In the genomic region with DNA sequence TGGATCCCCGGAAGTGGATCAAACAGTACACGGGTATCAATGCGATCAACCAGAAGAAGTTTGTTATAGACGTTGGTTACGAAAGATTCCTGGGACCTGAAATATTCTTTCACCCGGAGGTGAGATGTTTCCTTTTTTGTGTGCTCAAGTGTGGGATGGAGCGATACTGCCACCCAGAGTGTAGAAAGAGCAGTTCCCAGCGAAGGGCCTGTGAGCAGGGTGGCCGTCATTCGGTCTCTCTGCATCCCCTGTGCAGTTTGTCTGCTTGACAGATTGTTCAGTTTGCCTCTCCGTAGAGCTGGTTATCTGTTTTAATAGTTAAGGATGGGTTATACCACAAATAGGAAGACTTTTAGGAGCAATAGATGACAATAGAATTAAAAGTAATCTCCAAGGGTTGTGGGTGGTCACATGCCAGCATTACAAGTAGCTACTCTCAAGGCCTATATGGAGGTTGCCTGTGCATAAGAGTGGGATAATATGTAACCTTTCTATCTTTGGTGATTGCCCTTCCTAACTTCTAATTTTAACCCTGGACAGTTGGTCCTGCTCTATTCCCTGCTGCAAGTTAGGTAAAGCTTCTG, we compare ENCODE assay signal across 8 cellular contexts.
A peak's percentile ranks its signal among the peaks of the same experiment; 100 is the strongest.
DNase-seq lines count a peak whose midpoint lies in the region; ATAC-seq, FAIRE-seq and TF ChIP-seq lines count a peak whose summit lies in the region.
"Not testable (repeated sequence)": the region's sequence is repeated elsewhere in the genome, so short reads cannot be mapped to it uniquely, and the experiment has no call there.

No MANE protein-coding gene starts in this region.

- not testable (repeated sequence) for H3K79me2 ChIP-seq in endothelial cell of umbilical vein (ENCODE audit: control insufficient read depth, insufficient read depth, low read length)

- TF ChIP-seq POLR2A in endothelial cell of umbilical vein (IDR thresholded peaks at IDR 0.05; ENCODE audit: low read depth, low read length); sigmoid colon (IDR thresholded peaks at IDR 0.05): not testable (repeated sequence)

- not testable (repeated sequence) for H3K27me3 ChIP-seq in CD4-positive, CD25-positive, alpha-beta regulatory T cell (ENCODE audit: control insufficient read depth, insufficient read depth, low read length); endothelial cell of umbilical vein (ENCODE audit: control insufficient read depth in 2 of 2, insufficient read depth in 2 of 2, low read length in 2 of 2); left lung; sigmoid colon

- not testable (repeated sequence) for H3K9ac ChIP-seq in endothelial cell of umbilical vein (replicated peaks; ENCODE audit: extremely low read depth, insufficient read depth, low read length)

- peak; percentile 20 to 48 for TF ChIP-seq CTCF in endothelial cell of umbilical vein (IDR thresholded peaks at IDR 0.05; ENCODE audit: extremely low read depth in 1 of 2, insufficient read depth in 1 of 2, low read depth in 1 of 2, low read length in 2 of 2)
- peak; percentile 20 to 37 for TF ChIP-seq CTCF in left lung (IDR thresholded peaks at IDR 0.05)
- TF ChIP-seq CTCF in sigmoid colon (IDR thresholded peaks at IDR 0.05) = peak in 3 of 4 experiments; percentile 28 to 58 (median 37)

- not testable (repeated sequence) for ATAC-seq in CD4-positive, CD25-positive, alpha-beta regulatory T cell (ENCODE audit: low read depth in 2 of 2)
- peak; percentile 55 for ATAC-seq in GM18907 (IDR thresholded peaks at IDR 0.05; ENCODE audit: unreplicated experiment)
- ATAC-seq in left lung = peak; percentile 91

- not testable (repeated sequence) for H3K27ac ChIP-seq in CD4-positive, CD25-positive, alpha-beta regulatory T cell (ENCODE audit: insufficient read depth, low read length, poor library complexity, severe bottlenecking); endothelial cell of umbilical vein (ENCODE audit: insufficient read depth, low read depth, low read length); left lung; sigmoid colon

- not testable (repeated sequence) for H3K9me3 Mint-ChIP-seq in CD4-positive, CD25-positive, alpha-beta regulatory T cell

- not testable (repeated sequence) for H3K9me3 ChIP-seq in CD4-positive, CD25-positive, alpha-beta regulatory T cell (ENCODE audit: control insufficient read depth in 2 of 2, low read length in 2 of 2); endothelial cell of umbilical vein (replicated peaks; ENCODE audit: control insufficient read depth, insufficient read depth, low read length); left lung; sigmoid colon

- H3K27ac Mint-ChIP-seq in CD4-positive, CD25-positive, alpha-beta regulatory T cell = not testable (repeated sequence)

- H3K36me3 Mint-ChIP-seq in CD4-positive, CD25-positive, alpha-beta regulatory T cell = not testable (repeated sequence)

- TF ChIP-seq EP300 in sigmoid colon (IDR thresholded peaks at IDR 0.05) = not testable (repeated sequence)

- intact Hi-C loops in endothelial cell of umbilical vein (cut with micrococcal nuclease) = loop anchor here (1.0 to 2.0 kb wide), 4 partner anchors 117 to 678 kb away; partner anchors contain the start of gene XRCC2
- intact Hi-C loops in left lung (cut with DNase I); sigmoid colon (cut with DNase I): not testable (repeated sequence)

- not testable (repeated sequence) for H3K9me1 ChIP-seq in endothelial cell of umbilical vein (replicated peaks; ENCODE audit: control insufficient read depth, extremely low read depth, insufficient read depth, low read length)

- 60 to 70% methylated on average over 11 of the region's 11 CpGs for WGBS in sigmoid colon, 2 donors

- not testable (repeated sequence) for H2AFZ ChIP-seq in endothelial cell of umbilical vein (ENCODE audit: low read depth, low read length)

- H3K4me3 ChIP-seq in CD4-positive, CD25-positive, alpha-beta regulatory T cell (ENCODE audit: low read depth, low read length); endothelial cell of umbilical vein (replicated peaks in 1 of 3; ENCODE audit: insufficient read depth in 1 of 3, low read depth in 1 of 3, low read length in 3 of 3); left lung; sigmoid colon: not testable (repeated sequence)

- peak in 2 of 3 donors; percentile 7 to 16 for DNase-seq in CD4-positive, CD25-positive, alpha-beta regulatory T cell
- DNase-seq in HT1080 (ENCODE audit: low read depth) (peak; percentile 13), NCI-H69 (lab: John Stamatoyannopoulos, UW) (peak; percentile 52), endothelial cell of umbilical vein (ENCODE audit: low read depth, low spot score) (peak; percentile 29)
- peak; percentile 23 for DNase-seq in activated T-cell treated with anti-CD3 and anti-CD28 coated beads, Interleukin-2, amount 50 U/mL, for 1 hour
- DNase-seq in left lung, sigmoid colon: not testable (repeated sequence)

- CTCF ChIA-PET in endothelial cell of umbilical vein (lab: Charles Lee) = interaction anchor here (0.7 to 1.2 kb wide), 3 partner anchors 66 to 482 kb away, joined by 3 to 5 read pairs (median 4); no protein-coding TSS in a partner anchor

- not testable (repeated sequence) for H3K4me1 Mint-ChIP-seq in CD4-positive, CD25-positive, alpha-beta regulatory T cell

- not testable (repeated sequence) for H3K4me2 ChIP-seq in endothelial cell of umbilical vein (ENCODE audit: insufficient read depth, low read length)

- not testable (repeated sequence) for H3K4me1 ChIP-seq in CD4-positive, CD25-positive, alpha-beta regulatory T cell (ENCODE audit: control insufficient read depth, insufficient read depth, low read length, poor library complexity, severe bottlenecking); endothelial cell of umbilical vein (ENCODE audit: control insufficient read depth, extremely low read depth, insufficient read depth, low read length); left lung; sigmoid colon

- H3K4me3 Mint-ChIP-seq in CD4-positive, CD25-positive, alpha-beta regulatory T cell = not testable (repeated sequence)

- not testable (repeated sequence) for H3K36me3 ChIP-seq in CD4-positive, CD25-positive, alpha-beta regulatory T cell (ENCODE audit: control insufficient read depth, insufficient read depth, low read length); endothelial cell of umbilical vein (ENCODE audit: control insufficient read depth in 2 of 2, extremely low read depth in 1 of 2, insufficient read depth in 2 of 2, low read length in 2 of 2); left lung; sigmoid colon

- not testable (repeated sequence) for H3K27me3 Mint-ChIP-seq in CD4-positive, CD25-positive, alpha-beta regulatory T cell

- not testable (repeated sequence) for H4K20me1 ChIP-seq in endothelial cell of umbilical vein (replicated peaks; ENCODE audit: control insufficient read depth, extremely low read depth, insufficient read depth, low read length)

- FAIRE-seq in endothelial cell of umbilical vein (lab: Jason Lieb, UNC) = not testable (repeated sequence)

- BruUV-seq in endothelial cell of umbilical vein (replicated peaks; lab: Mats Ljungman, UMichigan) = not testable (repeated sequence)

- dilution Hi-C loops in endothelial cell of umbilical vein (cut with MboI; ENCODE audit: extremely low pct_ligation_motif_present, low sequenced_read_pairs) = not testable (repeated sequence)

- POLR2A ChIA-PET in endothelial cell of umbilical vein (lab: Charles Lee) = interaction anchor here (0.6 kb wide), 1 partner anchor 13 kb away, joined by 3 read pairs; no protein-coding TSS in a partner anchor
